In the genomic region with DNA sequence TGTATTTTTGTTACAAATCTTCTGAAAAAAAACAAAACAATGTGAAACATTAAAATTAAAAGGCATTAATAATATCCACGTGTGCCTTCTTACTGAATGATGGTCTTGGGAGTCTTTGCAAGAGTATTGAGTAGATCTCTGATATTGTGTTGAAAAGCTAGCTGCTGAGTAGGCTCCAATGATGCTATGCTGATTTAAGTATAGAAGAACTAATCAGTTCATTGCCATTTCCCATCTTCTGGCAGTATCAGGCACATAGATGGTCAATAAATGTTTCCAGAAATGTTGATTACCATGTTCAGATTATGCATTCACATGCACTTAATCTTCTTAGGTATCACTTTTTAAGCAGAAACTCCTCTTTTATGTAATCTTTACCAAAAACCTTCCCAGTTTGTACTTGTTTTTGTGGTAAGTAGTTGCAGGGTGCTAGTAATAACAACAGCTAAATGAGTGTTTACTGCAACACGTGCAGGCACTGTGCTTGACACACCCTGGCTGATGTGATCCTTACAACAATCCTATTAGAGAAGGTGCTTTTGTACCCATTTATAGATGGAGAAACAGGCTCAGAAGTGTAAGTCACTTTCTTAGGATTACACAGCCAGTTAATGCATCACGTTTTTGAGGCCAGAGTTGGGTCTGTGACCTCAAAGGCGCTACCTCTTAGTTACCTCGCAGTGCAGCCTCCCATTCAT, we compare ENCODE assay signal across 2 cellular contexts.
TF ChIP-seq lines count a peak whose summit lies in the region.

No MANE protein-coding gene starts in this region.

TF ChIP-seq in IMR-90, 13 proteins besides CTCF, POLR2A, EP300 and RAD21:
- TF ChIP-seq MAZ (IDR thresholded peaks at IDR 0.05; ENCODE audit: borderline replicate concordance, low read depth, low read length) = no peak
- no peak for TF ChIP-seq MXI1 (IDR thresholded peaks at IDR 0.05; ENCODE audit: borderline replicate concordance, low read depth, low read length)
- no peak for TF ChIP-seq MAFK (IDR thresholded peaks at IDR 0.05; ENCODE audit: low read depth, low read length)
- no peak for TF ChIP-seq RFX5 (IDR thresholded peaks at IDR 0.05; ENCODE audit: low read depth, low read length)
- TF ChIP-seq, protein P1, sequence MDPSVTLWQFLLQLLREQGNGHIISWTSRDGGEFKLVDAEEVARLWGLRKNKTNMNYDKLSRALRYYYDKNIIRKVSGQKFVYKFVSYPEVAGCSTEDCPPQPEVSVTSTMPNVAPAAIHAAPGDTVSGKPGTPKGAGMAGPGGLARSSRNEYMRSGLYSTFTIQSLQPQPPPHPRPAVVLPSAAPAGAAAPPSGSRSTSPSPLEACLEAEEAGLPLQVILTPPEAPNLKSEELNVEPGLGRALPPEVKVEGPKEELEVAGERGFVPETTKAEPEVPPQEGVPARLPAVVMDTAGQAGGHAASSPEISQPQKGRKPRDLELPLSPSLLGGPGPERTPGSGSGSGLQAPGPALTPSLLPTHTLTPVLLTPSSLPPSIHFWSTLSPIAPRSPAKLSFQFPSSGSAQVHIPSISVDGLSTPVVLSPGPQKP (IDR thresholded peaks at IDR 0.05; ENCODE audit: borderline replicate concordance, low read depth, low read length) = no peak
- TF ChIP-seq CHD1 (IDR thresholded peaks at IDR 0.05; ENCODE audit: low read depth, low read length) = no peak
- TF ChIP-seq SMC3 (IDR thresholded peaks at IDR 0.05; ENCODE audit: low read depth, low read length) = no peak
- no peak for TF ChIP-seq CEBPB (IDR thresholded peaks at IDR 0.05; ENCODE audit: low read depth, low read length)
- TF ChIP-seq, protein P2, sequence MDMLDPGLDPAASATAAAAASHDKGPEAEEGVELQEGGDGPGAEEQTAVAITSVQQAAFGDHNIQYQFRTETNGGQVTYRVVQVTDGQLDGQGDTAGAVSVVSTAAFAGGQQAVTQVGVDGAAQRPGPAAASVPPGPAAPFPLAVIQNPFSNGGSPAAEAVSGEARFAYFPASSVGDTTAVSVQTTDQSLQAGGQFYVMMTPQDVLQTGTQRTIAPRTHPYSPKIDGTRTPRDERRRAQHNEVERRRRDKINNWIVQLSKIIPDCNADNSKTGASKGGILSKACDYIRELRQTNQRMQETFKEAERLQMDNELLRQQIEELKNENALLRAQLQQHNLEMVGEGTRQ (IDR thresholded peaks at IDR 0.05; ENCODE audit: low read depth, low read length) = no peak
- TF ChIP-seq RCOR1 (IDR thresholded peaks at IDR 0.05; ENCODE audit: insufficient replicate concordance, low read length) = no peak
- no peak for TF ChIP-seq BHLHE40 (IDR thresholded peaks at IDR 0.05; ENCODE audit: low read depth, low read length)
- TF ChIP-seq FOS (IDR thresholded peaks at IDR 0.05; ENCODE audit: low read depth, low read length) = no peak
- TF ChIP-seq NFE2L2 (IDR thresholded peaks at IDR 0.05; ENCODE audit: low read depth, low read length) = no peak

TF ChIP-seq in H1, 55 proteins besides CTCF, POLR2A, EP300 and RAD21:
- TF ChIP-seq POLR2AphosphoS5 (IDR thresholded peaks at IDR 0.05; ENCODE audit: low read depth, low read length) (no peak), SUZ12 (IDR thresholded peaks at IDR 0.05; ENCODE audit: low read length) (no peak), CHD7 (IDR thresholded peaks at IDR 0.05; ENCODE audit: insufficient replicate concordance, low read length) (no peak), RBBP5 (IDR thresholded peaks at IDR 0.05; ENCODE audit: borderline replicate concordance, low read depth, low read length) (no peak), TAF7 (optimal IDR thresholded peaks at IDR 0.05; ENCODE audit: borderline replicate concordance, low read depth, low read length) (no peak), SP1 (IDR thresholded peaks at IDR 0.05; ENCODE audit: low read depth, low read length) (no peak), ASH2L (IDR thresholded peaks at IDR 0.05; ENCODE audit: low read length) (no peak), JUN (IDR thresholded peaks at IDR 0.05; ENCODE audit: low read depth, low read length) (no peak), YY1 (IDR thresholded peaks at IDR 0.05; ENCODE audit: low read depth, low read length) (no peak), GTF2F1 (IDR thresholded peaks at IDR 0.05; ENCODE audit: borderline replicate concordance, low read depth, low read length) (no peak), SP4 (IDR thresholded peaks at IDR 0.05; ENCODE audit: low read length) (no peak), SAP30 (IDR thresholded peaks at IDR 0.05; ENCODE audit: insufficient read depth, insufficient replicate concordance, low read length) (no peak), RXRA (IDR thresholded peaks at IDR 0.05; ENCODE audit: insufficient read depth, low read depth, low read length) (no peak)
- TF ChIP-seq, protein P2 (IDR thresholded peaks at IDR 0.05; ENCODE audit: low read length) = no peak
TF ChIP-seq in H1: peak in this region for 0.
